ENCODE assay signal across 13 cellular contexts in the genomic region with DNA sequence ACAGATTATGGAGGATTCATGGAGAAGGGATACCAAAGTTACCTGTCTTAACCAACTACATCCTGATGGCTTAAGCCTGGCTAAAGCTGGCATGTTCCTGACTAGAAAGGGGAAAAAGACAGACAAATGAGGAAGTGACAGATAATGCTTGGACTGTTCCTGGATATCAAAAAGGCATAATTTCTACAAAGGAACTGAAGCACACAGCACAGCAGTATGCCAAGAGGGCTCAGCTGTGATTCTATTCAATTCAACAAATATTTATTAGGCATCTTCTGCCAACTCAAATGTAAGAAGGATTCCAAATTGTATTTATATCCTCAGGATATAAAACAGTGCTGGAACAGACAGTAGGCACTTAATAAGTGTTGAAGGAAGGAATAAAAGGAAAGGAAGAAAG. TPM values are rescaled to one million over a fixed set of nuclear protein-coding genes. Genes with fewer than 3 reads are reported as not detected.
DNase-seq lines count a peak whose midpoint lies in the region; ATAC-seq and TF ChIP-seq lines count a peak whose summit lies in the region.
"Had no signal": no experiment of that assay in that cellular context is flagged by ENCODE, and none has a peak within 500 bp of the region (broad histone marks: within the 10 kb centered on the region; RNA-seq: fewer than 3 reads in every experiment).

No MANE protein-coding gene starts in this region.

- no peaks in the 10 kb centered on the region for H3K27me3 ChIP-seq in CD4-positive, CD25-positive, alpha-beta regulatory T cell (ENCODE audit: control insufficient read depth, insufficient read depth, low read length)
- no peaks in the 10 kb centered on the region for H3K27me3 ChIP-seq in naive thymus-derived CD4-positive, alpha-beta T cell (ENCODE audit: control insufficient read depth in 2 of 2, insufficient read depth in 2 of 2, low read length in 2 of 2)

- H3K9me3 ChIP-seq in CD4-positive, CD25-positive, alpha-beta regulatory T cell (ENCODE audit: control insufficient read depth in 2 of 2, low read length in 2 of 2) = no peaks in the 10 kb centered on the region
- H3K9me3 ChIP-seq in naive thymus-derived CD4-positive, alpha-beta T cell (ENCODE audit: control insufficient read depth in 2 of 3, low read length in 3 of 3) = no peaks in the 10 kb centered on the region

- no peaks in the 10 kb centered on the region for H3K27me3 Mint-ChIP-seq in CD4-positive, CD25-positive, alpha-beta regulatory T cell
- H3K27me3 Mint-ChIP-seq in naive thymus-derived CD4-positive, alpha-beta T cell = no peaks in the 10 kb centered on the region
- H3K27me3 Mint-ChIP-seq: stimulated activated naive CD8-positive, alpha-beta T cell treated with anti-CD3 and anti-CD28 coated beads, Interleukin-15, Interleukin-2, amounts not matched to agents 100 ng/mL and 50 ng/mL, for 24 hours had no signal

- no peak for DNase-seq in CD4-positive, CD25-positive, alpha-beta regulatory T cell
- DNase-seq in M059J (ENCODE audit: low read depth) (peak; percentile 52), choroid plexus epithelial cell (ENCODE audit: low read depth) (peak; percentile 77), NCI-H2227 (lab: John Stamatoyannopoulos, UW; ENCODE audit: unreplicated experiment) (no peak), HPDE6-E6E7 (ENCODE audit: extremely low spot score) (no peak), posterior vena cava (ENCODE audit: low spot score) (no peak)
- DNase-seq in naive thymus-derived CD4-positive, alpha-beta T cell = no peak
- DNase-seq: activated gamma-delta T cell treated with Interleukin-2 at 50 U/mL for 16 hours, glutamatergic neuron, NCI-H187 had no signal

- peaks cover 8% of the 10 kb centered on the region for H3K36me3 ChIP-seq in CD4-positive, CD25-positive, alpha-beta regulatory T cell (ENCODE audit: control insufficient read depth, insufficient read depth, low read length)
- peaks cover 0 to 2% (median 0%) of the 10 kb centered on the region in 3 experiments for H3K36me3 ChIP-seq in naive thymus-derived CD4-positive, alpha-beta T cell (ENCODE audit: control insufficient read depth in 2 of 3, insufficient read depth in 3 of 3, low read length in 3 of 3)

- TF ChIP-seq CTCF in choroid plexus epithelial cell (conservative IDR thresholded peaks at IDR 0.05; ENCODE audit: low read depth, low read length) = no peak

- peaks cover 20% of the 10 kb centered on the region for H3K36me3 Mint-ChIP-seq in CD4-positive, CD25-positive, alpha-beta regulatory T cell
- H3K36me3 Mint-ChIP-seq in naive thymus-derived CD4-positive, alpha-beta T cell = peaks cover 0 to 20% (median 14%) of the 10 kb centered on the region in 5 donors

- H3K4me3 ChIP-seq in CD4-positive, CD25-positive, alpha-beta regulatory T cell (ENCODE audit: low read depth, low read length) = no peak overlapping the region
- H3K4me3 ChIP-seq in choroid plexus epithelial cell (ENCODE audit: low read depth, low read length) = no peak overlapping the region
- no peak overlapping the region for H3K4me3 ChIP-seq in naive thymus-derived CD4-positive, alpha-beta T cell (ENCODE audit: low read length)
- H3K4me3 ChIP-seq: coronary artery had no signal

- peaks cover 0 to under 1% (median 0%) of the 10 kb centered on the region in 7 donors for H3K9me3 Mint-ChIP-seq in CD4-positive, CD25-positive, alpha-beta regulatory T cell
- peaks cover 0 to 4% (median 0%) of the 10 kb centered on the region in 11 donors for H3K9me3 Mint-ChIP-seq in naive thymus-derived CD4-positive, alpha-beta T cell

- POLR2A ChIA-PET in naive thymus-derived CD4-positive, alpha-beta T cell (lab: Charles Lee) = no interaction called here

- no peak overlapping the region for H3K4me3 Mint-ChIP-seq in CD4-positive, CD25-positive, alpha-beta regulatory T cell
- peak overlapping the region in 3 of 10 donors; percentile 14 to 47 (median 29) for H3K4me3 Mint-ChIP-seq in naive thymus-derived CD4-positive, alpha-beta T cell
- H3K4me3 Mint-ChIP-seq: stimulated activated naive CD8-positive, alpha-beta T cell treated with anti-CD3 and anti-CD28 coated beads, Interleukin-15, Interleukin-2, amounts not matched to agents 100 ng/mL and 50 ng/mL, for 24 hours had no signal

- peaks cover 17% of the 10 kb centered on the region for H3K4me1 ChIP-seq in CD4-positive, CD25-positive, alpha-beta regulatory T cell (ENCODE audit: control insufficient read depth, insufficient read depth, low read length, poor library complexity, severe bottlenecking)
- peaks cover 26 to 33% of the 10 kb centered on the region in 2 donors for H3K4me1 ChIP-seq in naive thymus-derived CD4-positive, alpha-beta T cell (ENCODE audit: control insufficient read depth in 2 of 2, insufficient read depth in 2 of 2, low read length in 2 of 2)

- no peak overlapping the region for H3K27ac ChIP-seq in CD4-positive, CD25-positive, alpha-beta regulatory T cell (ENCODE audit: insufficient read depth, low read length, poor library complexity, severe bottlenecking)
- no peak overlapping the region for H3K27ac ChIP-seq in naive thymus-derived CD4-positive, alpha-beta T cell (ENCODE audit: low read depth, low read length)
- H3K27ac ChIP-seq: coronary artery had no signal

- intact Hi-C loops in naive thymus-derived CD4-positive, alpha-beta T cell (cut with micrococcal nuclease) = loop anchor here in 1 of 2 donors (2.0 to 10.0 kb wide), 3 partner anchors 16 to 1290 kb away; partner anchors contain the start of genes DIS3 and PIBF1
- intact Hi-C loops in posterior vena cava (cut with DNase I) = no loop called here

- no peak for ATAC-seq in CD4-positive, CD25-positive, alpha-beta regulatory T cell (ENCODE audit: low read depth in 2 of 2)
- ATAC-seq in naive thymus-derived CD4-positive, alpha-beta T cell = no peak
- ATAC-seq in GM21576 (IDR thresholded peaks at IDR 0.05; ENCODE audit: unreplicated experiment) = no peak

- peak overlapping the region; percentile 40 to 59 (median 54) for H3K27ac Mint-ChIP-seq in CD4-positive, CD25-positive, alpha-beta regulatory T cell
- H3K27ac Mint-ChIP-seq in naive thymus-derived CD4-positive, alpha-beta T cell = peak overlapping the region in 7 of 9 donors; percentile 30 to 83 (median 55)
- H3K27ac Mint-ChIP-seq: stimulated activated naive CD8-positive, alpha-beta T cell treated with anti-CD3 and anti-CD28 coated beads, Interleukin-15, Interleukin-2, amounts not matched to agents 100 ng/mL and 50 ng/mL, for 24 hours had no signal

- peaks cover 23 to 75% (median 60%) of the 10 kb centered on the region in 4 donors for H3K4me1 Mint-ChIP-seq in CD4-positive, CD25-positive, alpha-beta regulatory T cell
- peaks cover 35 to 85% (median 76%) of the 10 kb centered on the region in 7 donors for H3K4me1 Mint-ChIP-seq in naive thymus-derived CD4-positive, alpha-beta T cell

- CTCF ChIA-PET in naive thymus-derived CD4-positive, alpha-beta T cell (lab: Charles Lee) = no interaction called here

RNA-seq across cellular contexts. Expression of gene KLF12, which starts 59.5 kb away (rescaled TPM):
- 95.1 TPM for total RNA-seq in CD4-positive, CD25-positive, alpha-beta regulatory T cell
- polyA plus RNA-seq in CD4-positive, CD25-positive, alpha-beta regulatory T cell = 10 to 100 TPM; 18.7 to 28.9 (median 26.1) TPM
- 5.9 and 8.7 TPM in 2 replicates for total RNA-seq in M059J (2014; rRNA removed; shearing (Covaris generic))
- 10 to 100 TPM; 34.0 to 86.9 (median 81.9) TPM for total RNA-seq in naive thymus-derived CD4-positive, alpha-beta T cell
- polyA plus RNA-seq in naive thymus-derived CD4-positive, alpha-beta T cell = 10 to 100 TPM; 19.9 to 24.8 TPM
- total RNA-seq in posterior vena cava = 10 to 100 TPM; 28.8 to 33.0 TPM

Comparison
In these comparisons a context has a peak if more than half of its experiments do, and no peak if none do; other contexts are left out.
1. DNase-seq: peak in M059J (single experiment) and choroid plexus epithelial cell (single experiment); none in CD4-positive, CD25-positive, alpha-beta regulatory T cell (0 of 3), naive thymus-derived CD4-positive, alpha-beta T cell (0 of 9), NCI-H2227 (single experiment), HPDE6-E6E7 (single experiment) and posterior vena cava (single experiment).